In the genomic region with DNA sequence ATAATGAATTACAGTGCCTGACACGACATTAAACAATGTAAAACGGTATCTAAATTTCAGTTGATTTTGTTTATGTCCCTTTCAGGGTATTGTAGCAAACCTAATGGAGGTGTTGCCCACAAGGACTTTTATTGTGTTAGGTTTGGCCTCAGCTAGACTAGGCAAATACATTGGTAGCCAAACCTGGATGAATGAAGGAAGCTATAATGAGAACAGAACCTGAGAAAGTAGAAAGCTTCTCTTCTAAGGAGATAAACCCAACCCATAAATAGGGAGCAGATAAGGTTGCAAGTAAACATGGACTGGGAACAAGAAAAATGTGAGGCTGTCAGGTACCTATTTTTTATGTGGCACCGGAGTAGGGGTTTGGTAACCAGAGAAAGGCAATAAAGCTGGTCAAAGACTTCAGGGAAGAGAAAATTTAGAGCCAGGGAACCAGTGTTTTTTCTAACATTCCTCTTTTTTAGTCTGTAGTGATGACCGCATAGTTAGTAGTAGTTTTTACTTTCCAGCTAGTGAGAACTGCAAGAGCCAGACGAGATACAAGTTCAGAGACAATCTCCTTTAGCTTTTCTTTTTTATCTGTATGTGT, we compare ENCODE assay signal across 3 cellular contexts.
TF ChIP-seq lines count a peak whose summit lies in the region.

No MANE protein-coding gene starts in this region.

TF ChIP-seq in GM23338, 12 proteins besides CTCF, POLR2A, EP300 and RAD21 (continues in another document):
- no peak for TF ChIP-seq STAT1 (IDR thresholded peaks at IDR 0.05; ENCODE audit: unreplicated experiment)
- TF ChIP-seq EZH2phosphoT487 (IDR thresholded peaks at IDR 0.05; ENCODE audit: unreplicated experiment), result no peak
- no peak for TF ChIP-seq ZNF114 (CRISPR knock-in tag; IDR thresholded peaks at IDR 0.05)
- no peak for TF ChIP-seq ZNF331 (CRISPR knock-in tag; IDR thresholded peaks at IDR 0.05; ENCODE audit: low read depth)
- TF ChIP-seq EZH2 (IDR thresholded peaks at IDR 0.05; ENCODE audit: low read depth, unreplicated experiment), result no peak
- TF ChIP-seq POLR2AphosphoS5 (IDR thresholded peaks at IDR 0.05; ENCODE audit: low read depth), result no peak
- TF ChIP-seq JUNB (IDR thresholded peaks at IDR 0.05; ENCODE audit: unreplicated experiment), result no peak
- TF ChIP-seq, protein P1, sequence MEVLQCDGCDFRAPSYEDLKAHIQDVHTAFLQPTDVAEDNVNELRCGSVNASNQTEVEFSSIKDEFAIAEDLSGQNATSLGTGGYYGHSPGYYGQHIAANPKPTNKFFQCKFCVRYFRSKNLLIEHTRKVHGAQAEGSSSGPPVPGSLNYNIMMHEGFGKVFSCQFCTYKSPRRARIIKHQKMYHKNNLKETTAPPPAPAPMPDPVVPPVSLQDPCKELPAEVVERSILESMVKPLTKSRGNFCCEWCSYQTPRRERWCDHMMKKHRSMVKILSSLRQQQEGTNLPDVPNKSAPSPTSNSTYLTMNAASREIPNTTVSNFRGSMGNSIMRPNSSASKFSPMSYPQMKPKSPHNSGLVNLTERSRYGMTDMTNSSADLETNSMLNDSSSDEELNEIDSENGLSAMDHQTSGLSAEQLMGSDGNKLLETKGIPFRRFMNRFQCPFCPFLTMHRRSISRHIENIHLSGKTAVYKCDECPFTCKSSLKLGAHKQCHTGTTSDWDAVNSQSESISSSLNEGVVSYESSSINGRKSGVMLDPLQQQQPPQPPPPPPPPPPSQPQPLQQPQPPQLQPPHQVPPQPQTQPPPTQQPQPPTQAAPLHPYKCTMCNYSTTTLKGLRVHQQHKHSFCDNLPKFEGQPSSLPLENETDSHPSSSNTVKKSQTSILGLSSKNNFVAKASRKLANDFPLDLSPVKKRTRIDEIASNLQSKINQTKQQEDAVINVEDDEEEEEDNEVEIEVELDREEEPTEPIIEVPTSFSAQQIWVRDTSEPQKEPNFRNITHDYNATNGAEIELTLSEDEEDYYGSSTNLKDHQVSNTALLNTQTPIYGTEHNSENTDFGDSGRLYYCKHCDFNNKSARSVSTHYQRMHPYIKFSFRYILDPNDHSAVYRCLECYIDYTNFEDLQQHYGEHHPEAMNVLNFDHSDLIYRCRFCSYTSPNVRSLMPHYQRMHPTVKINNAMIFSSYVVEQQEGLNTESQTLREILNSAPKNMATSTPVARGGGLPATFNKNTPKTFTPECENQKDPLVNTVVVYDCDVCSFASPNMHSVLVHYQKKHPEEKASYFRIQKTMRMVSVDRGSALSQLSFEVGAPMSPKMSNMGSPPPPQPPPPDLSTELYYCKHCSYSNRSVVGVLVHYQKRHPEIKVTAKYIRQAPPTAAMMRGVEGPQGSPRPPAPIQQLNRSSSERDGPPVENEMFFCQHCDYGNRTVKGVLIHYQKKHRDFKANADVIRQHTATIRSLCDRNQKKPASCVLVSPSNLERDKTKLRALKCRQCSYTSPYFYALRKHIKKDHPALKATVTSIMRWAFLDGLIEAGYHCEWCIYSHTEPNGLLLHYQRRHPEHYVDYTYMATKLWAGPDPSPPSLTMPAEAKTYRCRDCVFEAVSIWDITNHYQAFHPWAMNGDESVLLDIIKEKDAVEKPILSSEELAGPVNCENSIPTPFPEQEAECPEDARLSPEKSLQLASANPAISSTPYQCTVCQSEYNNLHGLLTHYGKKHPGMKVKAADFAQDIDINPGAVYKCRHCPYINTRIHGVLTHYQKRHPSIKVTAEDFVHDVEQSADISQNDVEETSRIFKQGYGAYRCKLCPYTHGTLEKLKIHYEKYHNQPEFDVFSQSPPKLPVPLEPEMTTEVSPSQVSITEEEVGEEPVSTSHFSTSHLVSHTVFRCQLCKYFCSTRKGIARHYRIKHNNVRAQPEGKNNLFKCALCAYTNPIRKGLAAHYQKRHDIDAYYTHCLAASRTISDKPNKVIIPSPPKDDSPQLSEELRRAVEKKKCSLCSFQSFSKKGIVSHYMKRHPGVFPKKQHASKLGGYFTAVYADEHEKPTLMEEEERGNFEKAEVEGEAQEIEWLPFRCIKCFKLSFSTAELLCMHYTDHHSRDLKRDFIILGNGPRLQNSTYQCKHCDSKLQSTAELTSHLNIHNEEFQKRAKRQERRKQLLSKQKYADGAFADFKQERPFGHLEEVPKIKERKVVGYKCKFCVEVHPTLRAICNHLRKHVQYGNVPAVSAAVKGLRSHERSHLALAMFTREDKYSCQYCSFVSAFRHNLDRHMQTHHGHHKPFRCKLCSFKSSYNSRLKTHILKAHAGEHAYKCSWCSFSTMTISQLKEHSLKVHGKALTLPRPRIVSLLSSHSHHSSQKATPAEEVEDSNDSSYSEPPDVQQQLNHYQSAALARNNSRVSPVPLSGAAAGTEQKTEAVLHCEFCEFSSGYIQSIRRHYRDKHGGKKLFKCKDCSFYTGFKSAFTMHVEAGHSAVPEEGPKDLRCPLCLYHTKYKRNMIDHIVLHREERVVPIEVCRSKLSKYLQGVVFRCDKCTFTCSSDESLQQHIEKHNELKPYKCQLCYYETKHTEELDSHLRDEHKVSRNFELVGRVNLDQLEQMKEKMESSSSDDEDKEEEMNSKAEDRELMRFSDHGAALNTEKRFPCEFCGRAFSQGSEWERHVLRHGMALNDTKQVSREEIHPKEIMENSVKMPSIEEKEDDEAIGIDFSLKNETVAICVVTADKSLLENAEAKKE (CRISPR knock-in tag; IDR thresholded peaks at IDR 0.05), result no peak

TF ChIP-seq in HEK293T, 16 proteins besides CTCF, POLR2A, EP300 and RAD21:
- TF ChIP-seq NFRKB (IDR thresholded peaks at IDR 0.05) (no peak), ARNT (IDR thresholded peaks at IDR 0.05) (no peak), ZNF384 (IDR thresholded peaks at IDR 0.05) (no peak), ELF4 (IDR thresholded peaks at IDR 0.05) (no peak), FOXK2 (IDR thresholded peaks at IDR 0.05) (no peak), CTBP1 (IDR thresholded peaks at IDR 0.05; ENCODE audit: borderline replicate concordance) (no peak), BHLHE40 (IDR thresholded peaks at IDR 0.05; ENCODE audit: borderline replicate concordance) (no peak)
- TF ChIP-seq, protein P2, sequence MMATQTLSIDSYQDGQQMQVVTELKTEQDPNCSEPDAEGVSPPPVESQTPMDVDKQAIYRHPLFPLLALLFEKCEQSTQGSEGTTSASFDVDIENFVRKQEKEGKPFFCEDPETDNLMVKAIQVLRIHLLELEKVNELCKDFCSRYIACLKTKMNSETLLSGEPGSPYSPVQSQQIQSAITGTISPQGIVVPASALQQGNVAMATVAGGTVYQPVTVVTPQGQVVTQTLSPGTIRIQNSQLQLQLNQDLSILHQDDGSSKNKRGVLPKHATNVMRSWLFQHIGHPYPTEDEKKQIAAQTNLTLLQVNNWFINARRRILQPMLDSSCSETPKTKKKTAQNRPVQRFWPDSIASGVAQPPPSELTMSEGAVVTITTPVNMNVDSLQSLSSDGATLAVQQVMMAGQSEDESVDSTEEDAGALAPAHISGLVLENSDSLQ (IDR thresholded peaks at IDR 0.05), result peak; percentile 52; the same call in 1 of the 2 replicates

TF ChIP-seq in K562, 482 proteins besides CTCF, POLR2A, EP300 and RAD21:
- TF ChIP-seq MYNN (IDR thresholded peaks at IDR 0.05) (peak; percentile 71; the same call in 1 of the 2 replicates), MYNN (CRISPR knock-in tag; IDR thresholded peaks at IDR 0.05) (no peak), ZNF586 (CRISPR knock-in tag; conservative IDR thresholded peaks at IDR 0.05) (no peak)
